Comparison of ENCODE assay signal across 21 cellular contexts in genomic region chr12:28114488-28114887, GRCh38.
DNase-seq lines count a peak whose midpoint lies in the region; ATAC-seq, FAIRE-seq and TF ChIP-seq lines count a peak whose summit lies in the region.
"Had no signal": no experiment of that assay in that cellular context is flagged by ENCODE, and none has a peak within 500 bp of the region (broad histone marks: within the 10 kb centered on the region; RNA-seq: fewer than 3 reads in every experiment).

No MANE protein-coding gene starts in this region.

- peak; percentile 37; the same call in 1 of the 2 replicates for ATAC-seq in IMR-90 (ENCODE audit: low read depth)
- no peak for ATAC-seq in K562
- no peak for ATAC-seq in aorta (ENCODE audit: low FRiP score)
- no peak for ATAC-seq in right cardiac atrium

- H3K27ac ChIP-seq in IMR-90 (ENCODE audit: insufficient read depth, low read length) (no peak overlapping the region), K562 (ENCODE audit: extremely low read depth, low read depth, low read length) (no peak overlapping the region), aorta (ENCODE audit: low read depth in 1 of 2, low read length in 2 of 2) (no peak overlapping the region), right cardiac atrium (ENCODE audit: low read length) (no peak overlapping the region)
- H3K27ac ChIP-seq: parathyroid adenoma had no signal

- H2AFZ ChIP-seq in IMR-90 (replicated peaks; ENCODE audit: low read length, poor library complexity) (no peak overlapping the region), K562 (ENCODE audit: low read depth, low read length) (peak overlapping the region; percentile 55; the same call in 1 of the 2 replicates)
- H2AFZ ChIP-seq: parathyroid adenoma had no signal

- in situ Hi-C loops in IMR-90 (cut with MboI; ENCODE audit: low sequenced_read_pairs) = no loop called here
- in situ Hi-C loops in K562 (cut with MboI) = no loop called here

- H3K9me3 ChIP-seq in IMR-90 (ENCODE audit: control insufficient read depth, insufficient read depth, low read length) (no peaks in the 10 kb centered on the region), K562 (replicated peaks; ENCODE audit: control insufficient read depth, insufficient read depth, low read depth, low read length) (no peaks in the 10 kb centered on the region), aorta (ENCODE audit: control insufficient read depth, low read length) (no peaks in the 10 kb centered on the region), right cardiac atrium (ENCODE audit: control insufficient read depth, low read length) (no peaks in the 10 kb centered on the region)

- no peaks in the 10 kb centered on the region for H3K27me3 ChIP-seq in IMR-90 (ENCODE audit: control insufficient read depth, insufficient read depth, low read length)
- no peaks in the 10 kb centered on the region for H3K27me3 ChIP-seq in K562 (ENCODE audit: control insufficient read depth in 2 of 2, insufficient read depth in 2 of 2, low read length in 2 of 2)
- H3K27me3 ChIP-seq in aorta (ENCODE audit: control insufficient read depth in 1 of 2, insufficient read depth in 2 of 2, low read length in 1 of 2) = no peaks in the 10 kb centered on the region
- no peaks in the 10 kb centered on the region for H3K27me3 ChIP-seq in right cardiac atrium (ENCODE audit: control insufficient read depth, insufficient read depth)

- 0 out of 2 replicates have a peak, but pooled peaks cover 2% of the 10 kb centered on the region for H3K9me1 ChIP-seq in IMR-90 (ENCODE audit: insufficient read depth, low read length)
- no peaks in the 10 kb centered on the region for H3K9me1 ChIP-seq in K562 (ENCODE audit: control insufficient read depth, insufficient read depth, low read length)

- no TSS peak for BruUV-seq in IMR-90 (replicated peaks; lab: Mats Ljungman, UMichigan)
- no TSS peak for BruUV-seq in K562 (replicated peaks; lab: Mats Ljungman, UMichigan)

- POLR2A ChIA-PET in IMR-90 (lab: Charles Lee; ENCODE audit: unreplicated experiment) (no interaction called here), K562 (lab: Yijun Ruan, JAX) (no interaction called here)

- TF ChIP-seq EP300 in K562 (IDR thresholded peaks at IDR 0.05; ENCODE audit: low read length) = no peak

- no peak for TF ChIP-seq RAD21 in IMR-90 (IDR thresholded peaks at IDR 0.05; ENCODE audit: low read length)
- no peak for TF ChIP-seq RAD21 in K562 (CRISPR knock-in tag; conservative IDR thresholded peaks at IDR 0.05 in 1 of 2, IDR thresholded peaks at IDR 0.05 in 1 of 2)

- H2AK9ac ChIP-seq in IMR-90 (replicated peaks; ENCODE audit: low read depth, low read length, poor library complexity) = no peak overlapping the region

- no peak overlapping the region for H4K5ac ChIP-seq in IMR-90 (ENCODE audit: low read depth, low read length)

- H3K4me1 ChIP-seq in IMR-90 (ENCODE audit: control insufficient read depth, insufficient read depth, low read length) (peaks cover 3% of the 10 kb centered on the region; the same call in 1 of the 2 replicates), K562 (replicated peaks in 1 of 2; ENCODE audit: control insufficient read depth in 2 of 2, insufficient read depth in 2 of 2, low read length in 2 of 2) (peaks cover 0 to 6% of the 10 kb centered on the region in 2 experiments; a peak in 2 of 5 replicates), aorta (ENCODE audit: control insufficient read depth in 1 of 2, insufficient read depth in 2 of 2, low read length in 2 of 2) (no peaks in the 10 kb centered on the region), right cardiac atrium (ENCODE audit: control insufficient read depth, insufficient read depth, low read length) (no peaks in the 10 kb centered on the region)
- H3K4me1 ChIP-seq: parathyroid adenoma had no signal

- no peak overlapping the region for H4K91ac ChIP-seq in IMR-90 (ENCODE audit: insufficient read depth, low read depth, low read length)

- H4K20me1 ChIP-seq in IMR-90 (ENCODE audit: insufficient read depth, low read length) (no peaks in the 10 kb centered on the region), K562 (replicated peaks; ENCODE audit: control insufficient read depth, insufficient read depth, low read length) (no peaks in the 10 kb centered on the region)

- H3K36me3 ChIP-seq in IMR-90 (ENCODE audit: control insufficient read depth, insufficient read depth, low read length) (no peaks in the 10 kb centered on the region), K562 (ENCODE audit: control insufficient read depth, insufficient read depth, low read length) (no peaks in the 10 kb centered on the region), aorta (ENCODE audit: control insufficient read depth in 1 of 2, insufficient read depth in 2 of 2, low read length in 1 of 2) (no peaks in the 10 kb centered on the region)

- no peak overlapping the region for H3K4ac ChIP-seq in IMR-90 (ENCODE audit: low read depth, low read length)

- 67% methylated on average over 1 of the region's 2 CpGs; no CpG with 5 or more reads in 1 of the 2 experiments for WGBS in IMR-90 (ENCODE audit: extremely low coverage in 2 of 2, insufficient read length in 1 of 2), 2 experiments
- 64% methylated on average over 2 of the region's 2 CpGs for WGBS in K562 (ENCODE audit: insufficient coverage, low coverage, missing lambda C conversion rate)
- WGBS in aorta, 2 donors = 64% methylated on average over 2 of the region's 2 CpGs
- WGBS in right cardiac atrium = 77% methylated on average over 2 of the region's 2 CpGs

- TF ChIP-seq POLR2A in IMR-90 (IDR thresholded peaks at IDR 0.05; ENCODE audit: low read depth, low read length) (no peak), K562 (conservative IDR thresholded peaks at IDR 0.05) (no peak)

- no peak overlapping the region for H2BK120ac ChIP-seq in IMR-90 (ENCODE audit: low read depth, low read length)

- peak overlapping the region; percentile 1; the same call in 1 of the 2 replicates for H3K18ac ChIP-seq in IMR-90 (ENCODE audit: low read depth, low read length)

- no peaks in the 10 kb centered on the region for H3K79me2 ChIP-seq in K562 (ENCODE audit: control insufficient read depth, insufficient read depth, low read length)
- H3K79me2 ChIP-seq: parathyroid adenoma had no signal

- H3K56ac ChIP-seq in IMR-90 (ENCODE audit: extremely low read depth, insufficient read depth, low read length) = no peak overlapping the region

- TF ChIP-seq CTCF in IMR-90 (conservative IDR thresholded peaks at IDR 0.05; ENCODE audit: low read depth, low read length) (no peak), K562 (IDR thresholded peaks at IDR 0.05 in 2 of 3, conservative IDR thresholded peaks at IDR 0.05 in 1 of 3; ENCODE audit: insufficient read depth in 2 of 3, low read depth in 1 of 3, low read length in 3 of 3) (no peak)

- no peak overlapping the region for H2BK15ac ChIP-seq in IMR-90 (ENCODE audit: low read depth, low read length)

- no peak overlapping the region for H3K14ac ChIP-seq in IMR-90 (replicated peaks; ENCODE audit: low read depth, low read length)

- no peak overlapping the region for H3K23ac ChIP-seq in IMR-90 (ENCODE audit: low read depth, low read length)

- no peak overlapping the region for H3K4me3 ChIP-seq in IMR-90 (ENCODE audit: insufficient read depth, low read depth, low read length)
- no peak overlapping the region for H3K4me3 ChIP-seq in K562
- no peak overlapping the region for H3K4me3 ChIP-seq in aorta (ENCODE audit: low read length in 2 of 2)
- H3K4me3 ChIP-seq in right cardiac atrium (ENCODE audit: low read length) = no peak overlapping the region
- H3K4me3 ChIP-seq: lung had no signal

- CTCF ChIA-PET in IMR-90 (lab: Yijun Ruan, JAX) (no interaction called here), K562 (lab: Yijun Ruan, JAX; ENCODE audit: low intra/inter-chr PET ratio) (no interaction called here)

- no peak overlapping the region for H4K8ac ChIP-seq in IMR-90 (ENCODE audit: low read depth in 2 of 2, low read length in 2 of 2)

- H3K9ac ChIP-seq in IMR-90 (ENCODE audit: low read depth, low read length) (no peak overlapping the region), K562 (ENCODE audit: insufficient read depth in 1 of 2, low read depth in 2 of 2, low read length in 2 of 2) (no peak overlapping the region)
- H3K9ac ChIP-seq: parathyroid adenoma had no signal

- no peaks in the 10 kb centered on the region for H3K79me1 ChIP-seq in IMR-90 (ENCODE audit: low read depth in 1 of 2, low read length in 2 of 2)

- H2BK20ac ChIP-seq in IMR-90 (ENCODE audit: low read depth, low read length) = no peak overlapping the region

- no peak for FAIRE-seq in K562 (lab: Jason Lieb, UNC)
- FAIRE-seq: endothelial cell of umbilical vein had no signal

- dilution Hi-C loops in IMR-90 (cut with HindIII; ENCODE audit: low sequenced_read_pairs, unreplicated experiment) = no loop called here

- H2BK5ac ChIP-seq in IMR-90 (ENCODE audit: low read depth, low read length, poor library complexity, severe bottlenecking) = no peak overlapping the region

- peak; percentile 49 for DNase-seq in DMS53 treated with DMSO at 0.1 percent for 48 hours (lab: John Stamatoyannopoulos, UW; ENCODE audit: unreplicated experiment)
- DNase-seq in IMR-90 = peak; percentile 51
- DNase-seq in K562 (ENCODE audit: extremely low read depth in 1 of 4, low spot score in 3 of 4) = no peak
- peak; percentile 4 for DNase-seq in kidney glomerular epithelial cell (lab: John Stamatoyannopoulos, UW)
- no peak for DNase-seq in 8988T
- no peak for DNase-seq in aorta
- no peak for DNase-seq in right cardiac atrium
- DNase-seq in NCI-H345 (lab: John Stamatoyannopoulos, UW) = no peak
- DNase-seq: activated CD4-positive, alpha-beta T cell treated with anti-CD3 and anti-CD28 coated beads, Interleukin-2, amount 10 ng/mL, durations not matched to agents 7 days and 5 days; activated CD8-positive, alpha-beta memory T cell treated with anti-CD3 and anti-CD28 coated beads, Interleukin-2, amount 50 U/mL, for 48 hours; activated gamma-delta T cell treated with Interleukin-2 at 50 U/mL for 16 hours; COR-L47; cortex of kidney; glutamatergic neuron; NCI-H1417 treated with DMSO at 0.1 percent for 48 hours; NCI-H2171 treated with DMSO at 0.1 percent for 48 hours; NCI-H748 treated with DMSO at 0.1 percent for 48 hours; stimulated activated CD4-positive, alpha-beta T cell treated with anti-CD3 and anti-CD28 coated beads, Interleukin-4, amount 100 ng/mL, for 1 hour had no signal

- peak overlapping the region; percentile 1; the same call in 1 of the 2 replicates for H2AK5ac ChIP-seq in IMR-90 (ENCODE audit: low read depth, low read length)

- no peak overlapping the region for H3K4me2 ChIP-seq in IMR-90 (ENCODE audit: low read depth, low read length)
- H3K4me2 ChIP-seq in K562 (ENCODE audit: insufficient read depth, low read length) = no peak overlapping the region

- intact Hi-C loops in IMR-90 (cut with micrococcal nuclease) (no loop called here), K562 (cut with micrococcal nuclease) (no loop called here), aorta (cut with DNase I) (no loop called here), right cardiac atrium (cut with DNase I) (no loop called here)

TF ChIP-seq in IMR-90, 13 proteins besides CTCF, POLR2A, EP300 and RAD21 (continues in another document):
- peak; percentile 83 for TF ChIP-seq CEBPB (IDR thresholded peaks at IDR 0.05; ENCODE audit: low read depth, low read length)
- no peak for TF ChIP-seq MAZ (IDR thresholded peaks at IDR 0.05; ENCODE audit: borderline replicate concordance, low read depth, low read length)

TF ChIP-seq in K562, 482 proteins besides CTCF, POLR2A, EP300 and RAD21 (continues in another document):
- TF ChIP-seq RFX1 (IDR thresholded peaks at IDR 0.05) (no peak), ZNF12 (CRISPR knock-in tag; IDR thresholded peaks at IDR 0.05) (no peak), TSC22D4 (tag; IDR thresholded peaks at IDR 0.05) (no peak), ILF3 (IDR thresholded peaks at IDR 0.05; ENCODE audit: borderline replicate concordance) (no peak)

Comparison
In these comparisons a context has a peak if more than half of its experiments do, and no peak if none do; other contexts are left out.
1. DNase-seq: peak in DMS53 treated with DMSO at 0.1 percent for 48 hours (single experiment), IMR-90 (single experiment) and kidney glomerular epithelial cell (single experiment); none in K562 (0 of 4), 8988T (single experiment), aorta (0 of 2), right cardiac atrium (0 of 3) and NCI-H345 (single experiment).